8 cellular contexts compared by ENCODE assay signal in genomic region chr14:49971156-49972141, GRCh38.
DNase-seq lines count a peak whose midpoint lies in the region; ATAC-seq and TF ChIP-seq lines count a peak whose summit lies in the region.

No MANE protein-coding gene starts in this region.

- H3K4me3 ChIP-seq in AG04450 (ENCODE audit: low read depth, low read length) (peak overlapping the region; percentile 36), PC-9 (peak overlapping the region; percentile 40; the same call in 1 of the 2 replicates), tibial nerve (no peak overlapping the region)

- no TSS peak for BruUV-seq in PC-9 (replicated peaks; lab: Mats Ljungman, UMichigan)

- ATAC-seq in GM18909 (IDR thresholded peaks at IDR 0.05; ENCODE audit: poor library complexity, unreplicated experiment) (peak; percentile 94), HG03060 (IDR thresholded peaks at IDR 0.05; ENCODE audit: low read depth, unreplicated experiment) (peak; percentile 76)
- peak; percentile 80 for ATAC-seq in activated naive CD8-positive, alpha-beta T cell treated with anti-CD3 and anti-CD28 coated beads, Interleukin-2, amount 10 ng/mL, durations not matched to agents 7 days and 5 days (ENCODE audit: low read depth)

- no peak for TF ChIP-seq EP300 in tibial nerve (IDR thresholded peaks at IDR 0.05)

- H3K9me2 ChIP-seq in PC-9 (ENCODE audit: insufficient read depth) = no peaks in the 10 kb centered on the region

- H3K36me3 Mint-ChIP-seq in activated naive CD8-positive, alpha-beta T cell treated with anti-CD3 and anti-CD28 coated beads, Interleukin-2, amount 10 ng/mL, durations not matched to agents 7 days and 5 days = peaks cover 5% of the 10 kb centered on the region

- 55 to 57% methylated on average over 9 of the region's 9 CpGs for WGBS in tibial nerve, 2 donors

- peak overlapping the region; percentile 78 for H3K4me2 ChIP-seq in PC-9

- POLR2A ChIA-PET in AG04450 (lab: Yijun Ruan, JAX) = interaction anchor here (0.6 to 2.1 kb wide), 6 partner anchors 12 to 109 kb away, joined by 3 to 20 read pairs (median 5); partner anchors contain the start of gene ARF6
- POLR2A ChIA-PET in PC-9 (lab: Charles Lee; ENCODE audit: unreplicated experiment) = interaction anchor here (0.6 to 1.8 kb wide), 8 partner anchors 9 to 109 kb away, joined by 3 to 12 read pairs (median 5); no protein-coding TSS in a partner anchor
- POLR2A ChIA-PET in activated naive CD8-positive, alpha-beta T cell treated with anti-CD3 and anti-CD28 coated beads, Interleukin-2, amount 10 ng/mL, durations not matched to agents 7 days and 5 days (lab: Charles Lee) = interaction anchor here (0.6 to 9.8 kb wide), 34 partner anchors 10 to 133 kb away, joined by 3 to 310 read pairs (median 7); partner anchors contain the start of gene ARF6

- H4K20me1 ChIP-seq in PC-9 (ENCODE audit: insufficient read depth) = no peaks in the 10 kb centered on the region

- TF ChIP-seq CTCF in AG04450 (IDR thresholded peaks at IDR 0.05; ENCODE audit: low read depth, low read length) (no peak), PC-9 (conservative IDR thresholded peaks at IDR 0.05) (no peak), tibial nerve (IDR thresholded peaks at IDR 0.05) (no peak)

- H3K36me3 ChIP-seq in PC-9 (ENCODE audit: low read depth) (no peaks in the 10 kb centered on the region), tibial nerve (no peaks in the 10 kb centered on the region)

- H3F3A ChIP-seq in PC-9 (ENCODE audit: insufficient read depth, low read depth) = peaks cover 60% of the 10 kb centered on the region

- peaks cover 3% of the 10 kb centered on the region for H3K9me3 Mint-ChIP-seq in activated naive CD8-positive, alpha-beta T cell treated with anti-CD3 and anti-CD28 coated beads, Interleukin-2, amount 10 ng/mL, durations not matched to agents 7 days and 5 days

- no peaks in the 10 kb centered on the region for H3K9me3 ChIP-seq in AG04450 (ENCODE audit: control insufficient read depth, insufficient read depth, low read length)
- peaks cover 6% of the 10 kb centered on the region; the same call in 1 of the 2 replicates for H3K9me3 ChIP-seq in PC-9 (ENCODE audit: insufficient read depth, low read depth)
- H3K9me3 ChIP-seq in tibial nerve = no peaks in the 10 kb centered on the region

- no peaks in the 10 kb centered on the region for H3K27me3 Mint-ChIP-seq in activated naive CD8-positive, alpha-beta T cell treated with anti-CD3 and anti-CD28 coated beads, Interleukin-2, amount 10 ng/mL, durations not matched to agents 7 days and 5 days

- peaks cover 50% of the 10 kb centered on the region for H3K4me1 Mint-ChIP-seq in activated naive CD8-positive, alpha-beta T cell treated with anti-CD3 and anti-CD28 coated beads, Interleukin-2, amount 10 ng/mL, durations not matched to agents 7 days and 5 days

- intact Hi-C loops in PC-9 (cut with micrococcal nuclease; ENCODE audit: unreplicated experiment) = loop anchor here (1.0 to 2.0 kb wide), 3 partner anchors 9 to 79 kb away; no protein-coding TSS in a partner anchor

- H3K27ac ChIP-seq in AG04450 (ENCODE audit: low read depth, low read length) (peak overlapping the region; percentile 86), PC-9 (peak overlapping the region; percentile 97), tibial nerve (peak overlapping the region; percentile 62 to 92 (median 84))

- CTCF ChIA-PET in AG04450 (lab: Charles Lee) (interaction anchor here (0.7 to 1.5 kb wide), 8 partner anchors 25 to 889 kb away, joined by 3 to 7 read pairs (median 3); no protein-coding TSS in a partner anchor), PC-9 (lab: Charles Lee) (interaction anchor here (0.5 to 1.2 kb wide), 3 partner anchors 29 to 134 kb away, joined by 3 to 6 read pairs (median 3); no protein-coding TSS in a partner anchor)

- H3K79me2 ChIP-seq in PC-9 (ENCODE audit: low read depth) = 0 out of 2 replicates have a peak, but pooled peaks cover 4% of the 10 kb centered on the region

- H3K4me3 Mint-ChIP-seq in activated naive CD8-positive, alpha-beta T cell treated with anti-CD3 and anti-CD28 coated beads, Interleukin-2, amount 10 ng/mL, durations not matched to agents 7 days and 5 days = peak overlapping the region; percentile 91

- peaks cover 81% of the 10 kb centered on the region for H3K4me1 ChIP-seq in PC-9 (replicated peaks; ENCODE audit: insufficient read depth)
- peaks cover 0 to 62% (median 56%) of the 10 kb centered on the region in 4 donors for H3K4me1 ChIP-seq in tibial nerve

- peak overlapping the region; percentile 99 for H3K27ac Mint-ChIP-seq in activated naive CD8-positive, alpha-beta T cell treated with anti-CD3 and anti-CD28 coated beads, Interleukin-2, amount 10 ng/mL, durations not matched to agents 7 days and 5 days

- no peak for TF ChIP-seq POLR2A in tibial nerve (IDR thresholded peaks at IDR 0.05)

- H3K27me3 ChIP-seq in AG04450 (ENCODE audit: control insufficient read depth, insufficient read depth, low read length) = no peaks in the 10 kb centered on the region
- H3K27me3 ChIP-seq in PC-9 (ENCODE audit: insufficient read depth, low read depth) = no peaks in the 10 kb centered on the region
- no peaks in the 10 kb centered on the region for H3K27me3 ChIP-seq in tibial nerve

- H2AFZ ChIP-seq in PC-9 = no peak overlapping the region; the same call in 1 of the 2 replicates

- DNase-seq in AG04450 (ENCODE audit: low read depth, low spot score) = no peak
- no peak for DNase-seq in PC-9
- DNase-seq in activated naive CD8-positive, alpha-beta T cell treated with anti-CD3 and anti-CD28 coated beads, Interleukin-2, amount 10 ng/mL, durations not matched to agents 7 days and 5 days = peak; percentile 73
- peak; percentile 56 for DNase-seq in medulla oblongata (ENCODE audit: extremely low spot score)
- no peak for DNase-seq in tibial nerve (ENCODE audit: low spot score in 2 of 2)
- no peak for DNase-seq in AG08396 (ENCODE audit: low spot score)

Comparison
In these comparisons a context has a peak if more than half of its experiments do, and no peak if none do; other contexts are left out.
1. DNase-seq: peak in activated naive CD8-positive, alpha-beta T cell treated with anti-CD3 and anti-CD28 coated beads, Interleukin-2, amount 10 ng/mL, durations not matched to agents 7 days and 5 days (single experiment) and medulla oblongata (single experiment); none in AG04450 (single experiment), PC-9 (0 of 2), tibial nerve (0 of 2) and AG08396 (single experiment).
2. H3K4me3 ChIP-seq: peak in AG04450 (single experiment) and PC-9 (single experiment); none in tibial nerve (0 of 4).
3. Peak in every context shown above with its lines, with median percentiles within 50 percentile points of each other: H3K27ac ChIP-seq and ATAC-seq.